1 cellular context compared by ENCODE assay signal in genomic region chr9:69190086-69190865, GRCh38.
TF ChIP-seq lines count a peak whose summit lies in the region.

No MANE protein-coding gene starts in this region.

TF ChIP-seq in HepG2, 621 proteins besides CTCF, POLR2A, EP300 and RAD21 (continued from another document):
- 0 out of 2 replicates have a peak, but pooled peaks have one; percentile 8 for TF ChIP-seq ZNF687 (CRISPR knock-in tag; IDR thresholded peaks at IDR 0.05)
- TF ChIP-seq, protein P1, sequence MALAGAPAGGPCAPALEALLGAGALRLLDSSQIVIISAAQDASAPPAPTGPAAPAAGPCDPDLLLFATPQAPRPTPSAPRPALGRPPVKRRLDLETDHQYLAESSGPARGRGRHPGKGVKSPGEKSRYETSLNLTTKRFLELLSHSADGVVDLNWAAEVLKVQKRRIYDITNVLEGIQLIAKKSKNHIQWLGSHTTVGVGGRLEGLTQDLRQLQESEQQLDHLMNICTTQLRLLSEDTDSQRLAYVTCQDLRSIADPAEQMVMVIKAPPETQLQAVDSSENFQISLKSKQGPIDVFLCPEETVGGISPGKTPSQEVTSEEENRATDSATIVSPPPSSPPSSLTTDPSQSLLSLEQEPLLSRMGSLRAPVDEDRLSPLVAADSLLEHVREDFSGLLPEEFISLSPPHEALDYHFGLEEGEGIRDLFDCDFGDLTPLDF (CRISPR knock-in tag; IDR thresholded peaks at IDR 0.05), result no peak
- no peak for TF ChIP-seq ZFY (CRISPR knock-in tag; IDR thresholded peaks at IDR 0.05)
- no peak for TF ChIP-seq HOXA9 (CRISPR knock-in tag; IDR thresholded peaks at IDR 0.05; ENCODE audit: borderline replicate concordance)
- peak; percentile 39; the same call in 1 of the 2 replicates for TF ChIP-seq MIER3 (CRISPR knock-in tag; IDR thresholded peaks at IDR 0.05; ENCODE audit: borderline replicate concordance)
- no peak for TF ChIP-seq ATF6 (CRISPR knock-in tag; conservative IDR thresholded peaks at IDR 0.05)
- no peak for TF ChIP-seq KDM3A (CRISPR knock-in tag; IDR thresholded peaks at IDR 0.05; ENCODE audit: low read depth)
- TF ChIP-seq ADNP (CRISPR knock-in tag; IDR thresholded peaks at IDR 0.05), result no peak
